Comparison of ENCODE assay signal across 8 cellular contexts in genomic region chr11:95790123-95790932, GRCh38. TPM values are rescaled to one million over a fixed set of nuclear protein-coding genes. Genes with fewer than 3 reads are reported as not detected.
DNase-seq lines count a peak whose midpoint lies in the region; ATAC-seq and TF ChIP-seq lines count a peak whose summit lies in the region.

TSS of gene CEP57 (plus strand) at chr11:95790498. CDS start at chr11:95790699, 201 bp downstream.

- intact Hi-C loops in Right ventricle myocardium inferior (cut with DNase I): no loop called here
- intact Hi-C loops in ovary (cut with DNase I): no loop called here
- intact Hi-C loops in thyroid gland (cut with DNase I): no loop called here

- H3K36me3 ChIP-seq in ovary (no peaks in the 10 kb centered on the region), thyroid gland (peaks cover 6 to 13% of the 10 kb centered on the region in 2 donors)

- TF ChIP-seq CTCF in GM12864 (IDR thresholded peaks at IDR 0.05; ENCODE audit: low read depth, low read length, missing control alignments) (no peak), ovary (IDR thresholded peaks at IDR 0.05) (peak in 1 of 3 donors; percentile 16), thyroid gland (IDR thresholded peaks at IDR 0.05) (no peak)

- 0% methylated on average over 45 to 55 of the region's 55 CpGs for WGBS in ovary, 3 donors
- 0% methylated on average over 41 to 48 of the region's 55 CpGs for WGBS in thyroid gland, 2 donors

- H3K27ac ChIP-seq in ovary (peak within 1 kb of the TSS; percentile 94 to 99), thyroid gland (peak within 1 kb of the TSS; percentile 96 to 100 (median 97))

- no peaks in the 10 kb centered on the region for H3K9me3 ChIP-seq in ovary
- H3K9me3 ChIP-seq in thyroid gland: no peaks in the 10 kb centered on the region

- DNase-seq in GM12864 (ENCODE audit: low read depth) (peak; percentile 96), NCI-H1417 (lab: John Stamatoyannopoulos, UW) (peak; percentile 98 to 100 (median 99)), SW 1271 (lab: John Stamatoyannopoulos, UW) (peak; percentile 99 to 100), Right ventricle myocardium inferior (ENCODE audit: missing footprints) (peak; percentile 95), ovary (peak; percentile 92 to 97 (median 95)), thyroid gland (peak; percentile 94 to 95)
- peak; percentile 92 for DNase-seq in activated naive CD8-positive, alpha-beta T cell treated with anti-CD3 and anti-CD28 coated beads, Interleukin-2, amount 50 U/mL, for 16 hours (ENCODE audit: low read depth, low spot score)

- H3K27me3 ChIP-seq in ovary: no peaks in the 10 kb centered on the region
- no peaks in the 10 kb centered on the region for H3K27me3 ChIP-seq in thyroid gland

- H3K4me3 ChIP-seq in GM12864 (ENCODE audit: low read depth, low read length) (peak within 1 kb of the TSS; percentile 89), ovary (peak within 1 kb of the TSS; percentile 96), thyroid gland (replicated peaks in 1 of 3) (peak within 1 kb of the TSS; percentile 69 to 91 (median 84))

- ATAC-seq in HG02759 (IDR thresholded peaks at IDR 0.05; ENCODE audit: unreplicated experiment): peak; percentile 65
- ATAC-seq in Right ventricle myocardium inferior: peak; percentile 91

- peaks cover 8% of the 10 kb centered on the region for H3K4me1 ChIP-seq in ovary (ENCODE audit: insufficient read depth)
- H3K4me1 ChIP-seq in thyroid gland: peaks cover 17 to 20% of the 10 kb centered on the region in 2 donors

- TF ChIP-seq EP300 in ovary (IDR thresholded peaks at IDR 0.05): peak; percentile 10

- peak; percentile 73 for TF ChIP-seq POLR2A in ovary (IDR thresholded peaks at IDR 0.05)
- TF ChIP-seq POLR2A in thyroid gland (IDR thresholded peaks at IDR 0.05): peak; percentile 21 to 81

RNA-seq across cellular contexts. Expression of gene CEP57, which starts in this region (rescaled TPM):
- total RNA-seq in Right ventricle myocardium inferior: 17.6 TPM
- 10 to 100 TPM; 43.2 to 64.7 (median 48.0) TPM for total RNA-seq in ovary
- polyA plus RNA-seq in ovary: 10 to 100 TPM; 28.8 to 40.2 TPM
- 10 to 100 TPM; 41.3 to 57.7 (median 53.7) TPM for total RNA-seq in thyroid gland

Comparison
In these comparisons a context has a peak if more than half of its experiments do, and no peak if none do; other contexts are left out.
1. Peak in every context shown above with its lines: DNase-seq, ATAC-seq, H3K4me3 ChIP-seq and H3K27ac ChIP-seq.